In the genomic region with DNA sequence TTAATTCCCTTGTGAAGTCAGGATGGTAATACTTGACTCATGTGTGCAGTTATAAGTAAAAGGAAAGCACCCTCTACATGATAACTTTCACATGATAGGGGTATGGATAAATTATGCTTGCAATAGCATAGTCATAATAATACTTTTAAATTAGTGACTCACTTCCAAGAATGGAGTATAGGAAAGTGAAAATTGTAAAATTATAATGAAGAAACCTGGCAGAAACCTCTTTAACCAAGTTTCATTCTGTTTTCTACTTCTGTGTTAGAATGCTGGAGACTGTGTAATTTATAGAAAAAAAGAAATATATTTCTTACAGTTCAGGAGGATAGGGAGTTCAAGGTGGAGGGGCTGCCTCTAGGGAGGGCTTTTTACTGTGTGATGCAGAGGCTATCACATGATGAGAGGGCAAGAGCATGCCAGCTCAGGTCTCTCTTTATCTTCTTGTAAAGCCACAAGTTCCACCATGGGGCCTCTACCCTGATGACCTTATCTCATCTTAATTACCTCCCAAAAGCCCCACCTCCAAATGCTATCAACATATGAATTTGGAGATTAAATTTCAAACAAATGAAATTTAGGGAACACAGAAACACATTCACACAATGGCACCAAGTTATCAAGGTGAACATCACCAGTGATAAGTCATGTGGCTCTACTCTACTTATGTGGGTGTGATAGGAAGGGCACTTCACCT, we compare ENCODE assay signal across 11 cellular contexts. TPM values are rescaled to one million over a fixed set of nuclear protein-coding genes. Genes with fewer than 3 reads are reported as not detected.
DNase-seq lines count a peak whose midpoint lies in the region; ATAC-seq and TF ChIP-seq lines count a peak whose summit lies in the region.
"Had no signal": no experiment of that assay in that cellular context is flagged by ENCODE, and none has a peak within 500 bp of the region (broad histone marks: within the 10 kb centered on the region; RNA-seq: fewer than 3 reads in every experiment).

No MANE protein-coding gene starts in this region.

- H3K9me3 ChIP-seq in adrenal gland (replicated peaks in 1 of 3), result no peaks in the 10 kb centered on the region

- peak overlapping the region; percentile 85 for H3K27ac Mint-ChIP-seq in activated CD8-positive, alpha-beta T cell treated with anti-CD3 and anti-CD28 coated beads for 36 hours
- H3K27ac Mint-ChIP-seq in activated CD8-positive, alpha-beta T cell treated with anti-CD3 and anti-CD28 coated beads, Interleukin-2, amount 10 ng/mL, durations not matched to agents 7 days and 5 days, result no peak overlapping the region
- peak overlapping the region; percentile 83 for H3K27ac Mint-ChIP-seq in stimulated activated memory B cell treated with anti-CD40 and anti-IgM and Interleukin-4, amounts not matched to agents 10 μg/mL and 1 μg/mL and 100 μg/mL, for 72 hours

- H3K36me3 Mint-ChIP-seq in activated CD8-positive, alpha-beta T cell treated with anti-CD3 and anti-CD28 coated beads for 36 hours (ENCODE audit: low read depth), result no peaks in the 10 kb centered on the region
- H3K36me3 Mint-ChIP-seq in activated CD8-positive, alpha-beta T cell treated with anti-CD3 and anti-CD28 coated beads, Interleukin-2, amount 10 ng/mL, durations not matched to agents 7 days and 5 days (ENCODE audit: low read depth), result no peaks in the 10 kb centered on the region
- H3K36me3 Mint-ChIP-seq in stimulated activated memory B cell treated with anti-CD40 and anti-IgM and Interleukin-4, amounts not matched to agents 10 μg/mL and 1 μg/mL and 100 μg/mL, for 72 hours, result peaks cover 26% of the 10 kb centered on the region

- H3K4me1 ChIP-seq in adrenal gland (replicated peaks in 1 of 2), result peaks cover 0 to 17% of the 10 kb centered on the region in 2 donors

- H3K4me1 Mint-ChIP-seq in activated CD8-positive, alpha-beta T cell treated with anti-CD3 and anti-CD28 coated beads for 36 hours (ENCODE audit: low read depth), result peaks cover 13% of the 10 kb centered on the region
- H3K4me1 Mint-ChIP-seq in activated CD8-positive, alpha-beta T cell treated with anti-CD3 and anti-CD28 coated beads, Interleukin-2, amount 10 ng/mL, durations not matched to agents 7 days and 5 days (ENCODE audit: low read depth), result no peaks in the 10 kb centered on the region
- peaks cover 67% of the 10 kb centered on the region for H3K4me1 Mint-ChIP-seq in stimulated activated memory B cell treated with anti-CD40 and anti-IgM and Interleukin-4, amounts not matched to agents 10 μg/mL and 1 μg/mL and 100 μg/mL, for 72 hours

- H3K27me3 ChIP-seq in adrenal gland, result no peaks in the 10 kb centered on the region

- H3K27ac ChIP-seq in adrenal gland, result no peak overlapping the region
- H3K27ac ChIP-seq: HL-60 had no signal

- CTCF ChIA-PET in activated CD8-positive, alpha-beta T cell treated with anti-CD3 and anti-CD28 coated beads for 36 hours (lab: Charles Lee), result interaction anchor here (1.0 kb wide), 1 partner anchor 20 kb away, joined by 3 read pairs; no protein-coding TSS in a partner anchor
- CTCF ChIA-PET in activated CD8-positive, alpha-beta T cell treated with anti-CD3 and anti-CD28 coated beads, Interleukin-2, amount 10 ng/mL, durations not matched to agents 7 days and 5 days (lab: Charles Lee), result no interaction called here

- peak; percentile 32 for DNase-seq in activated CD8-positive, alpha-beta T cell treated with anti-CD3 and anti-CD28 coated beads for 36 hours
- no peak for DNase-seq in activated CD8-positive, alpha-beta T cell treated with anti-CD3 and anti-CD28 coated beads, Interleukin-2, amount 10 ng/mL, durations not matched to agents 7 days and 5 days
- DNase-seq in NCI-H345 treated with DMSO at 0.1 percent for 48 hours (lab: John Stamatoyannopoulos, UW; ENCODE audit: unreplicated experiment) (no peak), NAMALWA (ENCODE audit: low spot score) (no peak), adrenal gland (no peak)
- DNase-seq: activated CD8-positive, alpha-beta memory T cell treated with anti-CD3 and anti-CD28 coated beads, Interleukin-2, amount 50 U/mL, for 48 hours; NCI-H2081 treated with DMSO at 0.1 percent for 48 hours had no signal

- H3K9me3 Mint-ChIP-seq in activated CD8-positive, alpha-beta T cell treated with anti-CD3 and anti-CD28 coated beads for 36 hours, result peaks cover 1% of the 10 kb centered on the region
- no peaks in the 10 kb centered on the region for H3K9me3 Mint-ChIP-seq in activated CD8-positive, alpha-beta T cell treated with anti-CD3 and anti-CD28 coated beads, Interleukin-2, amount 10 ng/mL, durations not matched to agents 7 days and 5 days (ENCODE audit: insufficient read depth)
- no peaks in the 10 kb centered on the region for H3K9me3 Mint-ChIP-seq in stimulated activated memory B cell treated with anti-CD40 and anti-IgM and Interleukin-4, amounts not matched to agents 10 μg/mL and 1 μg/mL and 100 μg/mL, for 72 hours

- H3K36me3 ChIP-seq in adrenal gland (replicated peaks in 1 of 2), result no peaks in the 10 kb centered on the region

- no peak overlapping the region for H3K4me3 ChIP-seq in adrenal gland

- intact Hi-C loops in activated CD8-positive, alpha-beta T cell treated with anti-CD3 and anti-CD28 coated beads for 36 hours (cut with micrococcal nuclease), result no loop called here
- intact Hi-C loops in adrenal gland (cut with DNase I), result no loop called here

- TF ChIP-seq POLR2A in adrenal gland (IDR thresholded peaks at IDR 0.05), result no peak

- no peaks in the 10 kb centered on the region for H3K27me3 Mint-ChIP-seq in activated CD8-positive, alpha-beta T cell treated with anti-CD3 and anti-CD28 coated beads for 36 hours
- no peaks in the 10 kb centered on the region for H3K27me3 Mint-ChIP-seq in activated CD8-positive, alpha-beta T cell treated with anti-CD3 and anti-CD28 coated beads, Interleukin-2, amount 10 ng/mL, durations not matched to agents 7 days and 5 days (ENCODE audit: low read depth)
- H3K27me3 Mint-ChIP-seq in stimulated activated memory B cell treated with anti-CD40 and anti-IgM and Interleukin-4, amounts not matched to agents 10 μg/mL and 1 μg/mL and 100 μg/mL, for 72 hours, result no peaks in the 10 kb centered on the region

- TF ChIP-seq CTCF in activated CD8-positive, alpha-beta T cell treated with anti-CD3 and anti-CD28 coated beads for 36 hours (IDR thresholded peaks at IDR 0.05), result no peak
- no peak for TF ChIP-seq CTCF in adrenal gland (IDR thresholded peaks at IDR 0.05)

- no peak overlapping the region for H3K4me3 Mint-ChIP-seq in activated CD8-positive, alpha-beta T cell treated with anti-CD3 and anti-CD28 coated beads for 36 hours
- H3K4me3 Mint-ChIP-seq in activated CD8-positive, alpha-beta T cell treated with anti-CD3 and anti-CD28 coated beads, Interleukin-2, amount 10 ng/mL, durations not matched to agents 7 days and 5 days, result no peak overlapping the region
- H3K4me3 Mint-ChIP-seq in stimulated activated memory B cell treated with anti-CD40 and anti-IgM and Interleukin-4, amounts not matched to agents 10 μg/mL and 1 μg/mL and 100 μg/mL, for 72 hours, result peak overlapping the region; percentile 46

- POLR2A ChIA-PET in activated CD8-positive, alpha-beta T cell treated with anti-CD3 and anti-CD28 coated beads for 36 hours (lab: Charles Lee), result no interaction called here
- POLR2A ChIA-PET in activated CD8-positive, alpha-beta T cell treated with anti-CD3 and anti-CD28 coated beads, Interleukin-2, amount 10 ng/mL, durations not matched to agents 7 days and 5 days (lab: Charles Lee), result no interaction called here

- peak; percentile 89 for ATAC-seq in activated CD8-positive, alpha-beta T cell treated with anti-CD3 and anti-CD28 coated beads for 36 hours
- no peak for ATAC-seq in activated CD8-positive, alpha-beta T cell treated with anti-CD3 and anti-CD28 coated beads, Interleukin-2, amount 10 ng/mL, durations not matched to agents 7 days and 5 days
- ATAC-seq in GM21737 (IDR thresholded peaks at IDR 0.05; ENCODE audit: unreplicated experiment) (peak; percentile 71), HG03354 (IDR thresholded peaks at IDR 0.05; ENCODE audit: poor library complexity, severe bottlenecking, unreplicated experiment) (peak; percentile 89)
- peak; percentile 84 for ATAC-seq in stimulated activated memory B cell treated with anti-CD40 and anti-IgM and Interleukin-4, amounts not matched to agents 10 μg/mL and 1 μg/mL and 100 μg/mL, for 72 hours

RNA-seq across cellular contexts. Expression of a gene that starts 43.2 kb away (rescaled TPM):
- total RNA-seq in activated CD8-positive, alpha-beta T cell treated with anti-CD3 and anti-CD28 coated beads for 36 hours, result 1 to 10 TPM; 1.5 to 3.0 TPM
- total RNA-seq in activated CD8-positive, alpha-beta T cell treated with anti-CD3 and anti-CD28 coated beads, Interleukin-2, amount 10 ng/mL, durations not matched to agents 7 days and 5 days, result 1 to 10 TPM in 1 of 2 experiments, under 1 TPM in 1; 0.92 to 1.4 TPM
- 10 to 100 TPM in 3 of 8 donors, 1 to 10 TPM in 5; 2.6 to 23.1 (median 6.1) TPM for total RNA-seq in adrenal gland
- 1 to 10 TPM; 2.7 to 8.1 (median 7.7) TPM for polyA plus RNA-seq in adrenal gland
